ENCODE assay signal across 8 cellular contexts in genomic region chr12:120528861-120529525, GRCh38. TPM values are rescaled to one million over a fixed set of nuclear protein-coding genes. Genes with fewer than 3 reads are reported as not detected.
DNase-seq lines count a peak whose midpoint lies in the region; ATAC-seq and TF ChIP-seq lines count a peak whose summit lies in the region.

Gene COQ5, minus strand, starts transcription at chr12:120529158. Its CDS starts 17 bp downstream, at chr12:120529141.

- WGBS in hepatocyte (ENCODE audit: low lambda C conversion rate, missing lambda C conversion rate): under 1% methylated on average over 38 of the region's 38 CpGs

- no peaks in the 10 kb centered on the region for H3K9me3 ChIP-seq in hepatocyte (ENCODE audit: low read depth)

- peak within 1 kb of the TSS; percentile 95 for H3K27ac ChIP-seq in hepatocyte

- H3K4me3 ChIP-seq in hepatocyte: peak within 1 kb of the TSS; percentile 86

- peaks cover 6% of the 10 kb centered on the region for H3K4me1 ChIP-seq in hepatocyte (ENCODE audit: insufficient read depth)

- TF ChIP-seq CTCF in GM13977 (IDR thresholded peaks at IDR 0.05; ENCODE audit: extremely low read depth, insufficient read depth, missing control alignments) (no peak), hepatocyte (IDR thresholded peaks at IDR 0.05; ENCODE audit: poor library complexity) (no peak)

- peak within 1 kb of the TSS; percentile 93 for H2AFZ ChIP-seq in hepatocyte

- DNase-seq in GM13977 (ENCODE audit: low spot score): peak; percentile 86
- peak; percentile 84 to 88 for DNase-seq in NCI-H187 (lab: John Stamatoyannopoulos, UW)
- peak; percentile 73 for DNase-seq in T1000 (lab: John Stamatoyannopoulos, UW)
- DNase-seq in astrocyte of the hippocampus (ENCODE audit: low read depth, low spot score): peak; percentile 94
- DNase-seq in hepatocyte (ENCODE audit: low spot score): peak; percentile 93
- peak; percentile 96 for DNase-seq in retina

- no peaks in the 10 kb centered on the region for H3K9me2 ChIP-seq in hepatocyte (replicated peaks; ENCODE audit: insufficient read depth)

- H3K36me3 ChIP-seq in hepatocyte (replicated peaks; ENCODE audit: insufficient read depth, low read depth): no peaks in the 10 kb centered on the region

- no peaks in the 10 kb centered on the region for H3K27me3 ChIP-seq in hepatocyte

- peaks cover 6% of the 10 kb centered on the region for H3K79me2 ChIP-seq in hepatocyte

- peak within 1 kb of the TSS; percentile 85 for H3K4me2 ChIP-seq in hepatocyte

- ATAC-seq in HG02870 (IDR thresholded peaks at IDR 0.05; ENCODE audit: unreplicated experiment): peak; percentile 64
- ATAC-seq in GM19455 (IDR thresholded peaks at IDR 0.05; ENCODE audit: unreplicated experiment): no peak

- in situ Hi-C loops in GM13977 (cut with MboI; ENCODE audit: low pct_unique_long_range_greater_than_20kb, low sequenced_read_pairs, unreplicated experiment): no loop called here

- H4K20me1 ChIP-seq in hepatocyte (ENCODE audit: insufficient read depth, poor library complexity, severe bottlenecking): no peaks in the 10 kb centered on the region

RNA-seq across cellular contexts. Expression of gene COQ5, which starts in this region (rescaled TPM):
- total RNA-seq in hepatocyte: 37.0 and 41.0 TPM in 2 replicates
- 38.7 and 40.7 TPM in 2 replicates for polyA plus RNA-seq in hepatocyte
